Comparison of ENCODE assay signal across 10 cellular contexts in genomic region chr5:169945831-169946261, GRCh38. TPM values are rescaled to one million over a fixed set of nuclear protein-coding genes. Genes with fewer than 3 reads are reported as not detected.
DNase-seq lines count a peak whose midpoint lies in the region; ATAC-seq and TF ChIP-seq lines count a peak whose summit lies in the region.
"Had no signal": no experiment of that assay in that cellular context is flagged by ENCODE, and none has a peak within 500 bp of the region (broad histone marks: within the 10 kb centered on the region; RNA-seq: fewer than 3 reads in every experiment).

No MANE protein-coding gene starts in this region.

- H3K27me3 ChIP-seq in PC-3 (ENCODE audit: low read length) (no peaks in the 10 kb centered on the region), neuronal stem cell (ENCODE audit: control insufficient read depth in 3 of 3, insufficient read depth in 3 of 3, low read depth in 1 of 3, low read length in 3 of 3) (no peaks in the 10 kb centered on the region)
- H3K27me3 ChIP-seq: body of pancreas had no signal

- no peaks in the 10 kb centered on the region for H4K20me1 ChIP-seq in PC-3 (ENCODE audit: low read length)

- H3K9me3 ChIP-seq in PC-3 (ENCODE audit: low read length), result no peaks in the 10 kb centered on the region
- H3K9me3 ChIP-seq in neuronal stem cell (replicated peaks in 1 of 2; ENCODE audit: control insufficient read depth in 2 of 2, insufficient read depth in 1 of 2, low read depth in 1 of 2, low read length in 2 of 2), result no peaks in the 10 kb centered on the region
- H3K9me3 ChIP-seq: body of pancreas had no signal

- peak; percentile 97 for ATAC-seq in PC-3
- no peak for ATAC-seq in GM19324 (IDR thresholded peaks at IDR 0.05; ENCODE audit: low FRiP score, unreplicated experiment)
- ATAC-seq: body of pancreas had no signal

- BruUV-seq in PC-3 (replicated peaks; lab: Mats Ljungman, UMichigan), result no TSS peak

- H2BK5ac ChIP-seq in neuronal stem cell (ENCODE audit: low read length), result no peak overlapping the region

- no peaks in the 10 kb centered on the region for H3K9me2 ChIP-seq in PC-3 (replicated peaks; ENCODE audit: low read length)

- H4K8ac ChIP-seq in neuronal stem cell (ENCODE audit: low read depth, low read length), result no peak overlapping the region

- no CpG with 5 or more reads among the region's 3 CpGs for WGBS in neuronal stem cell (ENCODE audit: extremely low coverage in 2 of 2, insufficient read length in 2 of 2, insufficient replicate concordance in 1 of 2), 2 donors

- no peak overlapping the region for H3K23ac ChIP-seq in neuronal stem cell (ENCODE audit: low read depth, low read length, poor library complexity)

- peaks cover 20% of the 10 kb centered on the region for H3K4me1 ChIP-seq in PC-3 (ENCODE audit: insufficient read depth, low read length)
- H3K4me1 ChIP-seq in neuronal stem cell (ENCODE audit: control insufficient read depth in 2 of 2, insufficient read depth in 1 of 2, low read depth in 1 of 2, low read length in 2 of 2), result peaks cover 6 to 13% of the 10 kb centered on the region in 2 donors
- H3K4me1 ChIP-seq: body of pancreas had no signal

- H4K91ac ChIP-seq in neuronal stem cell (ENCODE audit: low read depth, low read length, poor library complexity), result no peak overlapping the region

- intact Hi-C loops in PC-3 (cut with micrococcal nuclease), result loop anchor here (1.0 to 2.0 kb wide), 2 partner anchors 25 to 32 kb away; no protein-coding TSS in a partner anchor

- H3K27ac ChIP-seq in C4-2B (peak overlapping the region; percentile 9; the same call in 1 of the 2 replicates), PC-3 (ENCODE audit: low read length) (peak overlapping the region; percentile 61), neuronal stem cell (replicated peaks; ENCODE audit: low read length) (no peak overlapping the region)
- H3K27ac ChIP-seq: body of pancreas had no signal

- H3K4ac ChIP-seq in neuronal stem cell (ENCODE audit: low read length), result no peak overlapping the region

- no peak overlapping the region for H2BK15ac ChIP-seq in neuronal stem cell (ENCODE audit: low read length)

- no peak overlapping the region for H2BK120ac ChIP-seq in neuronal stem cell (ENCODE audit: low read depth, low read length)

- CTCF ChIA-PET in PC-3 (lab: Charles Lee), result interaction anchor here (0.5 to 1.0 kb wide), 3 partner anchors 31 to 482 kb away, joined by 3 to 4 read pairs (median 4); partner anchors contain the start of gene INSYN2B

- no peak overlapping the region for H3K4me3 ChIP-seq in PC-3 (ENCODE audit: low read length)
- no peak overlapping the region for H3K4me3 ChIP-seq in fibroblast of mammary gland (ENCODE audit: control insufficient read depth, low read depth, low read length)
- no peak overlapping the region for H3K4me3 ChIP-seq in neuronal stem cell (ENCODE audit: low read length in 2 of 2)
- H3K4me3 ChIP-seq: body of pancreas, GM12878 had no signal

- H2AFZ ChIP-seq in PC-3 (ENCODE audit: low read length) (peak overlapping the region; percentile 75; the same call in 1 of the 2 replicates), neuronal stem cell (ENCODE audit: low read length) (peak overlapping the region; percentile 67)

- no peak overlapping the region for H2BK12ac ChIP-seq in neuronal stem cell (ENCODE audit: low read length)

- TF ChIP-seq CTCF in C4-2B (conservative IDR thresholded peaks at IDR 0.05) (no peak), PC-3 (conservative IDR thresholded peaks at IDR 0.05; ENCODE audit: low read depth, low read length) (no peak), fibroblast of mammary gland (conservative IDR thresholded peaks at IDR 0.05; ENCODE audit: control insufficient read depth, insufficient read depth, low read depth, low read length) (no peak)

- H3K79me2 ChIP-seq in PC-3 (ENCODE audit: low read length), result no peaks in the 10 kb centered on the region

- H3K9ac ChIP-seq in PC-3 (ENCODE audit: low read length) (no peak overlapping the region), neuronal stem cell (ENCODE audit: low read depth, low read length, poor library complexity) (no peak overlapping the region)

- POLR2A ChIA-PET in PC-3 (lab: Charles Lee; ENCODE audit: unreplicated experiment), result interaction anchor here (0.7 kb wide), 1 partner anchor 26 kb away, joined by 5 read pairs; no protein-coding TSS in a partner anchor

- H3K4me2 ChIP-seq in PC-3 (ENCODE audit: low read length), result peak overlapping the region; percentile 56
- H3K4me2 ChIP-seq in neuronal stem cell (ENCODE audit: insufficient read depth, low read length, poor library complexity, severe bottlenecking), result no peak overlapping the region

- H3K18ac ChIP-seq in neuronal stem cell (ENCODE audit: low read length), result no peak overlapping the region

- no peaks in the 10 kb centered on the region for H3F3A ChIP-seq in PC-3 (ENCODE audit: low read length, unreplicated experiment)

- no peak overlapping the region for H2AK5ac ChIP-seq in neuronal stem cell (ENCODE audit: low read depth, low read length)

- no peaks in the 10 kb centered on the region for H3K36me3 ChIP-seq in PC-3 (ENCODE audit: low read depth, low read length)
- no peaks in the 10 kb centered on the region for H3K36me3 ChIP-seq in neuronal stem cell (replicated peaks in 1 of 2; ENCODE audit: control insufficient read depth in 2 of 2, insufficient read depth in 2 of 2, low read length in 2 of 2)

- H3K79me1 ChIP-seq in neuronal stem cell (ENCODE audit: low read depth, low read length), result no peaks in the 10 kb centered on the region

- H3K14ac ChIP-seq in neuronal stem cell (ENCODE audit: low read length), result no peak overlapping the region

- peak; percentile 72 for DNase-seq in PC-3
- peak; percentile 95 for DNase-seq in fibroblast of mammary gland (ENCODE audit: low read depth)
- DNase-seq in neuronal stem cell (ENCODE audit: low spot score), result peak; percentile 4
- DNase-seq in NCI-H2081 treated with DMSO at 0.1 percent for 48 hours (lab: John Stamatoyannopoulos, UW), result no peak
- no peak for DNase-seq in DMS114 treated with DMSO at 0.1 percent for 48 hours (lab: John Stamatoyannopoulos, UW; ENCODE audit: unreplicated experiment)
- no peak for DNase-seq in stimulated activated CD4-positive, alpha-beta T cell treated with anti-CD3 and anti-CD28 coated beads, Interleukin-1b, Interleukin-23, amount 100 ng/mL, for 48 hours

RNA-seq across cellular contexts. Expression of gene INSYN2B, which starts 34.4 kb away (rescaled TPM):
- total RNA-seq in PC-3 (2014; rRNA removed), result 1.1 and 1.5 TPM in 2 replicates
- polyA plus RNA-seq in neuronal stem cell (2013, experiment 1 of 2), result 0.03 TPM
- 0.04 TPM for polyA plus RNA-seq in neuronal stem cell (2013, experiment 2 of 2)
- total RNA-seq: body of pancreas, GM12878 had no signal

Comparison
In these comparisons a context has a peak if more than half of its experiments do, and no peak if none do; other contexts are left out.
1. DNase-seq: peak in PC-3 (single experiment), fibroblast of mammary gland (single experiment) and neuronal stem cell (single experiment); none in NCI-H2081 treated with DMSO at 0.1 percent for 48 hours (single experiment), DMS114 treated with DMSO at 0.1 percent for 48 hours (single experiment) and stimulated activated CD4-positive, alpha-beta T cell treated with anti-CD3 and anti-CD28 coated beads, Interleukin-1b, Interleukin-23, amount 100 ng/mL, for 48 hours (single experiment).